1 cellular context compared by ENCODE assay signal in the genomic region with DNA sequence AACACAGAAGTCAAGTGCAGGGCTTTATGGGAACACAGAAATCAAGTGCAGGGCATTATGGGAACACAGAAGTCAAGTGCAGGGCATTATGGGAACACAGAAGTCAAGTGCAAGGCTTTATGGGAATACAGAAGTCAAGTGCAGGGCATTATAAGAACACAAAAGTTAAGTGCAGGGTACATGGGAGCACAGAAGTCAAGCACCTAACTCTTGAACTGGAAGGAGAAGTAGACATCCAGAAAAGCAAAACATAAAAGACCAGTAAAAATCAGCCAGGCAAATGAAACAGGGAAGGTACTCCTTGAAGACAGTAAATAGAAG.
TF ChIP-seq lines count a peak whose summit lies in the region.

No MANE protein-coding gene starts in this region.

TF ChIP-seq in GM12878, 131 proteins besides CTCF, POLR2A, EP300 and RAD21:
- TF ChIP-seq, protein P1, sequence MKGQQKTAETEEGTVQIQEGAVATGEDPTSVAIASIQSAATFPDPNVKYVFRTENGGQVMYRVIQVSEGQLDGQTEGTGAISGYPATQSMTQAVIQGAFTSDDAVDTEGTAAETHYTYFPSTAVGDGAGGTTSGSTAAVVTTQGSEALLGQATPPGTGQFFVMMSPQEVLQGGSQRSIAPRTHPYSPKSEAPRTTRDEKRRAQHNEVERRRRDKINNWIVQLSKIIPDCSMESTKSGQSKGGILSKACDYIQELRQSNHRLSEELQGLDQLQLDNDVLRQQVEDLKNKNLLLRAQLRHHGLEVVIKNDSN (IDR thresholded peaks at IDR 0.05; ENCODE audit: borderline replicate concordance, extremely low read length, insufficient read depth, low read depth, low read length) = no peak
- TF ChIP-seq EED (IDR thresholded peaks at IDR 0.05; ENCODE audit: low read depth) (no peak), KAT2A (conservative IDR thresholded peaks at IDR 0.05; ENCODE audit: control insufficient read depth, low read depth, low read length) (no peak)
- TF ChIP-seq, protein P2, sequence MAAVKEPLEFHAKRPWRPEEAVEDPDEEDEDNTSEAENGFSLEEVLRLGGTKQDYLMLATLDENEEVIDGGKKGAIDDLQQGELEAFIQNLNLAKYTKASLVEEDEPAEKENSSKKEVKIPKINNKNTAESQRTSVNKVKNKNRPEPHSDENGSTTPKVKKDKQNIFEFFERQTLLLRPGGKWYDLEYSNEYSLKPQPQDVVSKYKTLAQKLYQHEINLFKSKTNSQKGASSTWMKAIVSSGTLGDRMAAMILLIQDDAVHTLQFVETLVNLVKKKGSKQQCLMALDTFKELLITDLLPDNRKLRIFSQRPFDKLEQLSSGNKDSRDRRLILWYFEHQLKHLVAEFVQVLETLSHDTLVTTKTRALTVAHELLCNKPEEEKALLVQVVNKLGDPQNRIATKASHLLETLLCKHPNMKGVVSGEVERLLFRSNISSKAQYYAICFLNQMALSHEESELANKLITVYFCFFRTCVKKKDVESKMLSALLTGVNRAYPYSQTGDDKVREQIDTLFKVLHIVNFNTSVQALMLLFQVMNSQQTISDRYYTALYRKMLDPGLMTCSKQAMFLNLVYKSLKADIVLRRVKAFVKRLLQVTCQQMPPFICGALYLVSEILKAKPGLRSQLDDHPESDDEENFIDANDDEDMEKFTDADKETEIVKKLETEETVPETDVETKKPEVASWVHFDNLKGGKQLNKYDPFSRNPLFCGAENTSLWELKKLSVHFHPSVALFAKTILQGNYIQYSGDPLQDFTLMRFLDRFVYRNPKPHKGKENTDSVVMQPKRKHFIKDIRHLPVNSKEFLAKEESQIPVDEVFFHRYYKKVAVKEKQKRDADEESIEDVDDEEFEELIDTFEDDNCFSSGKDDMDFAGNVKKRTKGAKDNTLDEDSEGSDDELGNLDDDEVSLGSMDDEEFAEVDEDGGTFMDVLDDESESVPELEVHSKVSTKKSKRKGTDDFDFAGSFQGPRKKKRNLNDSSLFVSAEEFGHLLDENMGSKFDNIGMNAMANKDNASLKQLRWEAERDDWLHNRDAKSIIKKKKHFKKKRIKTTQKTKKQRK (IDR thresholded peaks at IDR 0.05; ENCODE audit: low read depth, low read length) = no peak
TF ChIP-seq in GM12878: peak in this region for 0.
